Comparison of ENCODE assay signal across 18 cellular contexts in genomic region chr3:30292192-30292893, GRCh38.
DNase-seq lines count a peak whose midpoint lies in the region; ATAC-seq and TF ChIP-seq lines count a peak whose summit lies in the region.
"Had no signal": no experiment of that assay in that cellular context is flagged by ENCODE, and none has a peak within 500 bp of the region (broad histone marks: within the 10 kb centered on the region; RNA-seq: fewer than 3 reads in every experiment).

No MANE protein-coding gene starts in this region.

- no peak for TF ChIP-seq CTCF in MCF 10A (IDR thresholded peaks at IDR 0.05; ENCODE audit: unreplicated experiment)
- TF ChIP-seq CTCF in breast epithelium (IDR thresholded peaks at IDR 0.05): no peak
- no peak for TF ChIP-seq CTCF in fibroblast of lung (conservative IDR thresholded peaks at IDR 0.05 in 1 of 2, IDR thresholded peaks at IDR 0.05 in 1 of 2; ENCODE audit: low read depth in 1 of 2, low read length in 2 of 2)

- no peaks in the 10 kb centered on the region for H3K36me3 ChIP-seq in breast epithelium
- H3K36me3 ChIP-seq in fibroblast of lung (ENCODE audit: control insufficient read depth, insufficient read depth, low read length): no peaks in the 10 kb centered on the region

- peaks cover 38% of the 10 kb centered on the region for H3K4me1 Mint-ChIP-seq in MCF 10A (ENCODE audit: insufficient read depth, unreplicated experiment)
- H3K4me1 Mint-ChIP-seq in stimulated activated effector memory CD8-positive, alpha-beta T cell treated with anti-CD3 and anti-CD28 coated beads, Interleukin-12 subunit alpha, Interleukin-12 subunit beta, amount 100 ng/mL, for 72 hours: peaks cover 22% of the 10 kb centered on the region

- H3K9me3 Mint-ChIP-seq in MCF 10A (ENCODE audit: unreplicated experiment): peaks cover 7% of the 10 kb centered on the region
- no peaks in the 10 kb centered on the region for H3K9me3 Mint-ChIP-seq in stimulated activated effector memory CD8-positive, alpha-beta T cell treated with anti-CD3 and anti-CD28 coated beads, Interleukin-12 subunit alpha, Interleukin-12 subunit beta, amount 100 ng/mL, for 72 hours
- H3K9me3 Mint-ChIP-seq: endodermal cell had no signal

- peak overlapping the region; percentile 11 for H3K27ac Mint-ChIP-seq in MCF 10A (ENCODE audit: low read depth, unreplicated experiment)
- no peak overlapping the region for H3K27ac Mint-ChIP-seq in stimulated activated effector memory CD8-positive, alpha-beta T cell treated with anti-CD3 and anti-CD28 coated beads, Interleukin-12 subunit alpha, Interleukin-12 subunit beta, amount 100 ng/mL, for 72 hours
- H3K27ac Mint-ChIP-seq: B cell, endodermal cell had no signal

- H3K4me1 ChIP-seq in breast epithelium (peaks cover 0 to 3% of the 10 kb centered on the region in 2 donors), fibroblast of lung (ENCODE audit: control insufficient read depth, extremely low read depth, insufficient read depth, low read length) (no peaks in the 10 kb centered on the region)

- no peak overlapping the region for H3K27ac ChIP-seq in breast epithelium
- no peak overlapping the region for H3K27ac ChIP-seq in fibroblast of lung (ENCODE audit: insufficient read depth, low read length)
- no peak overlapping the region for H3K27ac ChIP-seq in caudate nucleus (ENCODE audit: low read depth, low read length)

- H3K9ac ChIP-seq in fibroblast of lung (ENCODE audit: insufficient read depth, low read length): no peak overlapping the region

- H3K79me2 ChIP-seq in fibroblast of lung (ENCODE audit: control insufficient read depth, insufficient read depth, low read length): no peaks in the 10 kb centered on the region

- DNase-seq in MCF 10A (ENCODE audit: unreplicated experiment): peak; percentile 79
- no peak for DNase-seq in breast epithelium (ENCODE audit: low spot score in 2 of 2)
- DNase-seq in RKO (ENCODE audit: low spot score): peak; percentile 0
- DNase-seq in fibroblast of lung (ENCODE audit: low read depth in 2 of 2): peak; percentile 63 to 82
- DNase-seq in stimulated activated effector memory CD8-positive, alpha-beta T cell treated with anti-CD3 and anti-CD28 coated beads, Interleukin-12 subunit alpha, Interleukin-12 subunit beta, amount 100 ng/mL, for 72 hours (ENCODE audit: low spot score in 2 of 2): no peak
- DNase-seq in caudate nucleus (lab: John Stamatoyannopoulos, UW): no peak
- no peak for DNase-seq in SHP77 (lab: John Stamatoyannopoulos, UW)
- DNase-seq: activated T-cell treated with anti-CD3 and anti-CD28 coated beads, Interleukin-2, amount 50 U/mL, for 1 hour; aorta; endodermal cell; GDM1; hypothalamus; KG1; NCI-H2081 treated with DMSO at 0.1 percent for 48 hours; stimulated activated naive CD4-positive, alpha-beta T cell treated with Interleukin-2 at 50 U/mL for 16 hours had no signal

- POLR2A ChIA-PET in MCF 10A (lab: Yijun Ruan, JAX): interaction anchor here (0.7 to 1.3 kb wide), 5 partner anchors 9 to 316 kb away, joined by 3 to 6 read pairs (median 3); no protein-coding TSS in a partner anchor

- H3K9me3 ChIP-seq in breast epithelium: no peaks in the 10 kb centered on the region
- H3K9me3 ChIP-seq in fibroblast of lung (ENCODE audit: control insufficient read depth, insufficient read depth, low read depth, low read length): no peaks in the 10 kb centered on the region

- H4K20me1 ChIP-seq in fibroblast of lung (ENCODE audit: control insufficient read depth, extremely low read depth, insufficient read depth, low read length): no peaks in the 10 kb centered on the region

- TSS peak; percentile 75 for BruUV-seq in MCF 10A (replicated peaks; lab: Mats Ljungman, UMichigan)

- no peaks in the 10 kb centered on the region for H3K27me3 ChIP-seq in breast epithelium
- no peaks in the 10 kb centered on the region for H3K27me3 ChIP-seq in fibroblast of lung (ENCODE audit: control insufficient read depth, insufficient read depth, low read length)

- intact Hi-C loops in MCF 10A (cut with micrococcal nuclease) (no loop called here), breast epithelium (cut with DNase I; ENCODE audit: low total_unique reads) (no loop called here)

- no peaks in the 10 kb centered on the region for H3K36me3 Mint-ChIP-seq in MCF 10A (ENCODE audit: insufficient read depth, unreplicated experiment)
- no peaks in the 10 kb centered on the region for H3K36me3 Mint-ChIP-seq in stimulated activated effector memory CD8-positive, alpha-beta T cell treated with anti-CD3 and anti-CD28 coated beads, Interleukin-12 subunit alpha, Interleukin-12 subunit beta, amount 100 ng/mL, for 72 hours

- no peak overlapping the region for H2AFZ ChIP-seq in fibroblast of lung (ENCODE audit: low read length)

- H3K4me3 ChIP-seq in breast epithelium (no peak overlapping the region), fibroblast of lung (replicated peaks in 1 of 4; ENCODE audit: control extremely low read depth in 1 of 4, insufficient read depth in 1 of 4, low read depth in 3 of 4, low read length in 4 of 4) (no peak overlapping the region)

- TF ChIP-seq POLR2A in breast epithelium (IDR thresholded peaks at IDR 0.05): no peak

- peak; percentile 68 for ATAC-seq in stimulated activated effector memory CD8-positive, alpha-beta T cell treated with anti-CD3 and anti-CD28 coated beads, Interleukin-12 subunit alpha, Interleukin-12 subunit beta, amount 100 ng/mL, for 72 hours
- ATAC-seq in GM18861 (IDR thresholded peaks at IDR 0.05; ENCODE audit: unreplicated experiment): no peak
- ATAC-seq: Right ventricle myocardium inferior had no signal

- H3K4me3 Mint-ChIP-seq in MCF 10A (ENCODE audit: unreplicated experiment): no peak overlapping the region
- H3K4me3 Mint-ChIP-seq in stimulated activated effector memory CD8-positive, alpha-beta T cell treated with anti-CD3 and anti-CD28 coated beads, Interleukin-12 subunit alpha, Interleukin-12 subunit beta, amount 100 ng/mL, for 72 hours: no peak overlapping the region
- H3K4me3 Mint-ChIP-seq: B cell, endodermal cell had no signal

- H3K4me2 ChIP-seq in fibroblast of lung (ENCODE audit: extremely low read depth, insufficient read depth, low read length): no peak overlapping the region

- CTCF ChIA-PET in MCF 10A (lab: Yijun Ruan, JAX): no interaction called here

- H3K27me3 Mint-ChIP-seq in MCF 10A (ENCODE audit: insufficient read depth, unreplicated experiment): no peaks in the 10 kb centered on the region

Comparison
In these comparisons a context has a peak if more than half of its experiments do, and no peak if none do; other contexts are left out.
1. DNase-seq: peak in MCF 10A (single experiment), RKO (single experiment) and fibroblast of lung (2 of 2); none in breast epithelium (0 of 2), stimulated activated effector memory CD8-positive, alpha-beta T cell treated with anti-CD3 and anti-CD28 coated beads, Interleukin-12 subunit alpha, Interleukin-12 subunit beta, amount 100 ng/mL, for 72 hours (0 of 2), caudate nucleus (0 of 61) and SHP77 (0 of 2).